17 cellular contexts compared by ENCODE assay signal in genomic region chr10:73649876-73650536, GRCh38. TPM values are rescaled to one million over a fixed set of nuclear protein-coding genes. Genes with fewer than 3 reads are reported as not detected.
DNase-seq lines count a peak whose midpoint lies in the region; ATAC-seq and TF ChIP-seq lines count a peak whose summit lies in the region.
"Had no signal": no experiment of that assay in that cellular context is flagged by ENCODE, and none has a peak within 500 bp of the region (broad histone marks: within the 10 kb centered on the region; RNA-seq: fewer than 3 reads in every experiment).

No MANE protein-coding gene starts in this region.

- no peak for TF ChIP-seq POLR2A in gastrocnemius medialis (IDR thresholded peaks at IDR 0.05)

- peaks cover 22% of the 10 kb centered on the region for H3K4me1 ChIP-seq in DOHH2 (ENCODE audit: control insufficient read depth, low read length)
- peaks cover 19% of the 10 kb centered on the region for H3K4me1 ChIP-seq in MM.1S (ENCODE audit: low read length)
- H3K4me1 ChIP-seq in gastrocnemius medialis = peaks cover 83 to 87% of the 10 kb centered on the region in 2 donors

- intact Hi-C loops in gastrocnemius medialis (cut with DNase I; ENCODE audit: low total_unique reads) = loop anchor here (10.0 kb wide), 2 partner anchors 385 to 395 kb away; no protein-coding TSS in a partner anchor

- H3K9me2 ChIP-seq in DOHH2 (replicated peaks; ENCODE audit: control insufficient read depth, low read length) (no peaks in the 10 kb centered on the region), MM.1S (replicated peaks; ENCODE audit: insufficient read depth, low read length) (no peaks in the 10 kb centered on the region)

- H3K4me2 ChIP-seq in DOHH2 (ENCODE audit: low read length) = peak overlapping the region; percentile 8; the same call in 1 of the 2 replicates
- peak overlapping the region; percentile 57; the same call in 1 of the 2 replicates for H3K4me2 ChIP-seq in MM.1S (ENCODE audit: low read depth, low read length)

- ATAC-seq in gastrocnemius medialis = no peak
- no peak for ATAC-seq in GM21529 (IDR thresholded peaks at IDR 0.05; ENCODE audit: unreplicated experiment)
- ATAC-seq: natural killer cell had no signal

- H2AFZ ChIP-seq in MM.1S (ENCODE audit: low read length) = no peak overlapping the region

- TF ChIP-seq CTCF in DOHH2 (IDR thresholded peaks at IDR 0.05; ENCODE audit: low read depth, low read length, poor library complexity, severe bottlenecking) (no peak), MM.1S (IDR thresholded peaks at IDR 0.05; ENCODE audit: low read length) (no peak), gastrocnemius medialis (IDR thresholded peaks at IDR 0.05 in 4 of 5, conservative IDR thresholded peaks at IDR 0.05 in 1 of 5) (no peak)

- H3K9me3 ChIP-seq in DOHH2 (ENCODE audit: control insufficient read depth, insufficient read depth, low read length) (no peaks in the 10 kb centered on the region), MM.1S (replicated peaks; ENCODE audit: insufficient read depth, low read length) (no peaks in the 10 kb centered on the region), gastrocnemius medialis (no peaks in the 10 kb centered on the region)

- H3F3A ChIP-seq in DOHH2 (ENCODE audit: control insufficient read depth, insufficient read depth) (no peaks in the 10 kb centered on the region), MM.1S (ENCODE audit: insufficient read depth, low read length) (no peaks in the 10 kb centered on the region)

- in situ Hi-C loops in gastrocnemius medialis (cut with MboI; ENCODE audit: low sequenced_read_pairs in 4 of 4) = loop anchor here in 2 of 4 donors (10.0 to 25.0 kb wide), 2 partner anchors 75 to 388 kb away; partner anchors contain the start of gene MRPS16 (in 1 of the 2)

- H3K27ac ChIP-seq in DOHH2 (ENCODE audit: low read depth, low read length) = no peak overlapping the region
- no peak overlapping the region for H3K27ac ChIP-seq in MM.1S (ENCODE audit: low read length)
- H3K27ac ChIP-seq in gastrocnemius medialis = peak overlapping the region; percentile 96 to 99 (median 98)

- H3K4me3 ChIP-seq in DOHH2 (ENCODE audit: low read length) (no peak overlapping the region), MM.1S (ENCODE audit: low read length) (no peak overlapping the region), gastrocnemius medialis (peak overlapping the region in 3 of 4 donors; percentile 11 to 48 (median 46))

- H4K20me1 ChIP-seq in DOHH2 (ENCODE audit: control insufficient read depth, insufficient read depth, low read depth, low read length) (no peaks in the 10 kb centered on the region), MM.1S (ENCODE audit: insufficient read depth, low read length) (no peaks in the 10 kb centered on the region)

- H3K36me3 ChIP-seq in DOHH2 (ENCODE audit: control insufficient read depth, low read length) = no peaks in the 10 kb centered on the region
- no peaks in the 10 kb centered on the region for H3K36me3 ChIP-seq in MM.1S (replicated peaks; ENCODE audit: insufficient read depth, low read length)
- peaks cover 0 to 17% of the 10 kb centered on the region in 2 donors for H3K36me3 ChIP-seq in gastrocnemius medialis

- H3K79me2 ChIP-seq in DOHH2 (ENCODE audit: control insufficient read depth, low read length) = no peaks in the 10 kb centered on the region
- H3K79me2 ChIP-seq in MM.1S (ENCODE audit: low read length) = no peaks in the 10 kb centered on the region

- DNase-seq in MM.1S (no peak), fibroblast of peridontal ligament (ENCODE audit: extremely low read depth) (peak; percentile 65), gastrocnemius medialis (no peak), AML-193 (lab: John Stamatoyannopoulos, UW) (no peak), COLO829 (ENCODE audit: low spot score) (no peak), OCI-M2 (lab: John Stamatoyannopoulos, UW; ENCODE audit: unreplicated experiment) (no peak)
- DNase-seq: activated CD8-positive, alpha-beta memory T cell treated with anti-CD3 and anti-CD28 coated beads, Interleukin-2, amount 10 ng/mL, durations not matched to agents 7 days and 5 days; CD4-positive, alpha-beta memory T cell; KG1; natural killer cell; NCI-H1417; NCI-H2227 treated with DMSO at 0.1 percent for 48 hours had no signal

- H3K27me3 ChIP-seq in DOHH2 (ENCODE audit: control insufficient read depth, low read length) (no peaks in the 10 kb centered on the region), MM.1S (replicated peaks; ENCODE audit: insufficient read depth, low read length) (no peaks in the 10 kb centered on the region), gastrocnemius medialis (no peaks in the 10 kb centered on the region)

- H3K9ac ChIP-seq in MM.1S (ENCODE audit: low read length) = no peak overlapping the region

RNA-seq across cellular contexts. Expression of gene SYNPO2L, which starts 5.8 kb away (rescaled TPM):
- total RNA-seq in gastrocnemius medialis = 100 to 1,000 TPM in 1 of 4 donors, 10 to 100 TPM in 3; 26.8 to 117 (median 46.8) TPM
- total RNA-seq: CD4-positive, alpha-beta memory T cell; G401; natural killer cell; temporal lobe had no signal

RNA-seq across cellular contexts. Expression of gene MYOZ1, which starts 8.7 kb away (rescaled TPM):
- total RNA-seq in gastrocnemius medialis = 1,000 to 10,000 TPM in 2 of 4 donors, 100 to 1,000 TPM in 2; 560 to 1,364 (median 992) TPM
- total RNA-seq: activated CD8-positive, alpha-beta memory T cell treated with anti-CD3 and anti-CD28 coated beads, Interleukin-2, amount 10 ng/mL, durations not matched to agents 7 days and 5 days; CD4-positive, alpha-beta memory T cell; natural killer cell; T-helper 2 cell treated with Interferon-gamma antibody and Interleukin-4, amounts not matched to agents 100 ng/mL and 5 ng/mL, for 36 hours; temporal lobe had no signal

RNA-seq across cellular contexts. Expression of gene AGAP5, which starts 47.9 kb away (rescaled TPM):
- 1 to 10 TPM; 1.6 to 4.1 (median 3.1) TPM for total RNA-seq in gastrocnemius medialis

RNA-seq across cellular contexts. Expression of gene USP54, which starts 58.9 kb away (rescaled TPM):
- total RNA-seq in gastrocnemius medialis = 100 to 1,000 TPM in 3 of 4 donors, 10 to 100 TPM in 1; 89.8 to 276 (median 154) TPM

Comparison
In these comparisons a context has a peak if more than half of its experiments do, and no peak if none do; other contexts are left out.
1. H3K27ac ChIP-seq: peak in gastrocnemius medialis (4 of 4); none in DOHH2 (single experiment) and MM.1S (single experiment).
2. H3K4me3 ChIP-seq: peak in gastrocnemius medialis (3 of 4); none in DOHH2 (single experiment) and MM.1S (single experiment).